Comparison of ENCODE assay signal across 19 cellular contexts in genomic region chr6:52532457-52532856, GRCh38.
"Had no signal": no experiment of that assay in that cellular context is flagged by ENCODE, and none has a peak within 500 bp of the region (broad histone marks: within the 10 kb centered on the region; RNA-seq: fewer than 3 reads in every experiment).

No MANE protein-coding gene starts in this region.

- H3K4me3 ChIP-seq: body of pancreas, cardiac muscle cell, lower lobe of right lung, mucosa of descending colon, upper lobe of left lung had no signal

- H3K4me1 ChIP-seq: body of pancreas had no signal

- FAIRE-seq: TTC549 had no signal

- ATAC-seq: activated CD8-positive, alpha-beta T cell treated with anti-CD3 and anti-CD28 coated beads, Interleukin-2, amount 10 ng/mL, durations not matched to agents 7 days and 5 days; body of pancreas; left lobe of liver; lower lobe of right lung; mucosa of descending colon; stimulated activated naive CD8-positive, alpha-beta T cell treated with anti-CD3 and anti-CD28 coated beads, Interleukin-15, Interleukin-2, amounts not matched to agents 100 U/mL and 50 U/mL, for 24 hours had no signal

- H3K27ac ChIP-seq: body of pancreas, cardiac muscle cell, lower lobe of right lung, upper lobe of left lung, WERI-Rb-1 had no signal

- DNase-seq: activated CD4-positive, alpha-beta T cell treated with anti-CD3 and anti-CD28 coated beads, Interleukin-2, amount 50 U/mL, for 1 hour; activated CD4-positive, CD25-positive, alpha-beta regulatory T cell treated with anti-CD3 and anti-CD28 coated beads, Interleukin-2, amount 50 U/mL, for 72 hours; activated CD8-positive, alpha-beta T cell treated with anti-CD3 and anti-CD28 coated beads, Interleukin-2, amount 10 ng/mL, durations not matched to agents 7 days and 5 days; activated gamma-delta T cell; anterior cingulate cortex; body of pancreas; foreskin fibroblast; lower lobe of right lung; mesendoderm; mucosa of descending colon; naive B cell; occipital lobe; stimulated activated CD4-positive, alpha-beta T cell treated with anti-CD3 and anti-CD28 coated beads, Interleukin-4, amount 100 ng/mL, for 24 hours; stimulated activated naive CD8-positive, alpha-beta T cell treated with anti-CD3 and anti-CD28 coated beads, Interleukin-15, Interleukin-2, amounts not matched to agents 100 U/mL and 50 U/mL, for 24 hours; upper lobe of left lung; WERI-Rb-1 had no signal

- H3K36me3 ChIP-seq: cardiac muscle cell had no signal

- H3K9me3 ChIP-seq: body of pancreas, lower lobe of right lung, mucosa of descending colon, upper lobe of left lung had no signal

- H3K27me3 ChIP-seq: body of pancreas, cardiac muscle cell, upper lobe of left lung had no signal
